Comparison of ENCODE assay signal across 1 cellular context in the genomic region with DNA sequence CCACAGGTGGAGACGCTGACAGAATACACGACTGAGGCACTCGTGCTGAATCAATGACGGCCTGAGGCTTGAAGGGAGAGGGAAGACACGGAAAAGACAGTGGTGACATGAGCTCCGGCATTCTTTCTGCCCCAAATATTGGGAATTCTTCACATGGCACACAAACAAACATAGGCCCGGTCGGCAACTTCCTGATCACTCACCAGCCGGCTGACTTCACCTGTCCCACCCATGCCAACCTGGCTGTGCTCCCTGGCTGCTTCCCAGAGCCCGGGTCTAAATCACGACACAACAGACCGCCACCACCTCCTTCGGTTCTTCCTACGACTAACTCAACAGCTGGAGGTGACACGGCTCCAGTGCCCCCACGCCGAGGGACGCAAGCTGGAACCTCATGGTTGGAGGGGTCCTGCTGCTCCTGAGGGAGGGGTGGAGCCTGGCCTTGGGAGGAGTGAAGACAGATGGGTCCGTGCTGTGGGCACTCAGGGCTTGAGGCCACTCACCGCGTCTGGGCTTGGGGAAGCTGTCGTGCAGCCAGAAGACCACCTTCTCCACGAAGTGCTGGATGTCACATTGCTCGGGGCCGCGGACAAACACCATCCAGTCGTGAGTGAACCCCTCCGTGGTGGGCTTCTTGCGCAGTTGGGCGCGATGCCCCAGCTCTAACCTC.
TF ChIP-seq lines count a peak whose summit lies in the region.

No MANE protein-coding gene starts in this region.

TF ChIP-seq in GM23338, 12 proteins besides CTCF, POLR2A, EP300 and RAD21 (continued from another document):
- no peak for TF ChIP-seq CREB1 (CRISPR knock-in tag; IDR thresholded peaks at IDR 0.05; ENCODE audit: low read depth)
- TF ChIP-seq EZH2phosphoT487 (IDR thresholded peaks at IDR 0.05; ENCODE audit: unreplicated experiment): no peak
- TF ChIP-seq POLR2AphosphoS5 (IDR thresholded peaks at IDR 0.05; ENCODE audit: low read depth): no peak
- TF ChIP-seq NANOG (IDR thresholded peaks at IDR 0.05; ENCODE audit: borderline replicate concordance): no peak
